8 cellular contexts compared by ENCODE assay signal in the genomic region with DNA sequence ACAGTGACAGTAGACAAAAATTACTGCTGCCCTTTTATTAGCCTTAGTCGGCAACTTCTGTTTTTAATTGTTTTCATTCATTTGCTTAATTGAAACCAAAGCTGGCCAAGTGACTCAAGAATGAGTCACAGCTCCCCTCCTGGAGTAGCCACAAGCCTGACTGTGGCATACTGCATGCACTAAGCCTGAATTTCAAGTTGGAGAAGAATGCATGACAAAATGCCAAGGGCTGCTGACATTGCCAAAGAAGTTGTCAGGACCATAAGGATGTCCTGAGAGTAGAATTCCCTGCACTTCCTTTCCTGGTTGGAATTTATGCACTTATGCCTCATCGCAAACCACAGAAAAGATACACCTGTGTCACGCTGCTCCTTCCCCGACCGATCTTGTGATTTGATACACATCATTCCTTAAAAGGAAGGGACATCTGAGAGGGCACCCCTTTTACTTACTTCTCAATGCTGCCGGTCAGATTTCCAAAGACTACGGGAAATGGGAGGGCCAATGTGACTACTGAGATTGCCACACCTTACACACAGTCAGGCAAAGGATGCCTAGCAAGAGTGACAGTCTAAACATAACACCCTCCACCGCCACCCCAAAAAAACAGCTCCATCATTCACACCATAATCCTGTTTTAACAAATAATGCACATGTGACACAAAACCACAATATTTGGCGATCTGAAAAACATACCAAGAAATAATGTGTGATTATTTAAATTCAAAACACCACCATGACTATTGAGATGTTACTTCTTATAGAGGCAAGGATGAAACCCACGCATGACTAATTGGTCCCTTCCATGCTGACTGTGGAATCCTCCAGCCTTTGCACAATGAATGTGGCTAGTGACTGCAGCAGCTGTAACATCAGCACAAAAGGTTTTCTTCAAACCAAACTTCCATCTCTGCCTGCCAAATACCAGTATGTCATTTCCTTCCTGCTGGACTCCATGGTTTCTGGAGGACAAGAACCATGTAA. TPM values are rescaled to one million over a fixed set of nuclear protein-coding genes. Genes with fewer than 3 reads are reported as not detected.
DNase-seq lines count a peak whose midpoint lies in the region; ATAC-seq and TF ChIP-seq lines count a peak whose summit lies in the region.

No MANE protein-coding gene starts in this region.

- H3K4me1 ChIP-seq in subcutaneous abdominal adipose tissue (ENCODE audit: control insufficient read depth in 5 of 5, insufficient read depth in 5 of 5, low read length in 5 of 5): peaks cover 4 to 18% (median 12%) of the 10 kb centered on the region in 5 donors

- H3K4me3 ChIP-seq in subcutaneous abdominal adipose tissue (ENCODE audit: low read depth in 1 of 5, low read length in 5 of 5): peak overlapping the region in 1 of 5 donors; percentile 5

- no peaks in the 10 kb centered on the region for H3K9me3 ChIP-seq in subcutaneous abdominal adipose tissue (ENCODE audit: control insufficient read depth in 5 of 5, low read length in 5 of 5)

- no peaks in the 10 kb centered on the region for H3K36me3 ChIP-seq in subcutaneous abdominal adipose tissue (ENCODE audit: control insufficient read depth in 5 of 5, insufficient read depth in 5 of 5, low read length in 5 of 5)

- no peaks in the 10 kb centered on the region for H3K27me3 Mint-ChIP-seq in MCF 10A (ENCODE audit: insufficient read depth, unreplicated experiment)

- H3K4me1 Mint-ChIP-seq in MCF 10A (ENCODE audit: insufficient read depth, unreplicated experiment): peaks cover 28% of the 10 kb centered on the region

- intact Hi-C loops in MCF 10A (cut with micrococcal nuclease) (loop anchor here (10.0 kb wide), 1 partner anchor 152 kb away; no protein-coding TSS in a partner anchor), posterior cingulate gyrus (cut with DNase I) (no loop called here)

- DNase-seq in activated T-cell treated with anti-CD3 and anti-CD28 coated beads for 24 hours (ENCODE audit: low read depth) (peak; percentile 56), MCF 10A (ENCODE audit: unreplicated experiment) (peak; percentile 97), kidney glomerular epithelial cell (lab: John Stamatoyannopoulos, UW) (peak; percentile 64), posterior cingulate gyrus (no peak)
- no peak for DNase-seq in activated T-cell treated with anti-CD3 and anti-CD28 coated beads, Interleukin-2, amount 50 U/mL, for 1 hour

- POLR2A ChIA-PET in MCF 10A (lab: Yijun Ruan, JAX): interaction anchor here (0.6 to 0.9 kb wide), 2 partner anchors 13 to 109 kb away, joined by 3 to 5 read pairs; no protein-coding TSS in a partner anchor

- TF ChIP-seq CTCF in MCF 10A (IDR thresholded peaks at IDR 0.05; ENCODE audit: unreplicated experiment): no peak

- H3K4me3 Mint-ChIP-seq in MCF 10A (ENCODE audit: unreplicated experiment): no peak overlapping the region

- H3K9me3 Mint-ChIP-seq in MCF 10A (ENCODE audit: unreplicated experiment): no peaks in the 10 kb centered on the region

- BruUV-seq in MCF 10A (replicated peaks; lab: Mats Ljungman, UMichigan): no TSS peak

- H3K36me3 Mint-ChIP-seq in MCF 10A (ENCODE audit: insufficient read depth, unreplicated experiment): no peaks in the 10 kb centered on the region

- peak overlapping the region; percentile 52 for H3K27ac Mint-ChIP-seq in MCF 10A (ENCODE audit: low read depth, unreplicated experiment)

- H3K9ac ChIP-seq in subcutaneous abdominal adipose tissue (ENCODE audit: low read length in 5 of 5): no peak overlapping the region

- peak overlapping the region; percentile 52 for H3K27ac ChIP-seq in subcutaneous abdominal adipose tissue (ENCODE audit: low read depth, low read length)

- CTCF ChIA-PET in MCF 10A (lab: Yijun Ruan, JAX): no interaction called here

- no peaks in the 10 kb centered on the region for H3K27me3 ChIP-seq in subcutaneous abdominal adipose tissue (ENCODE audit: control insufficient read depth in 5 of 5, insufficient read depth in 4 of 5, low read length in 5 of 5)

- ATAC-seq in HG03196 (IDR thresholded peaks at IDR 0.05; ENCODE audit: unreplicated experiment): peak; percentile 45
- peak; percentile 97 for ATAC-seq in SK-N-SH treated with all-trans-retinoic acid at 6 μM for 48 hours

TF ChIP-seq in SK-N-SH treated with all-trans-retinoic acid at 6 μM for 48 hours, 23 proteins besides CTCF, POLR2A, EP300 and RAD21:
- peak; percentile 47; the same call in 1 of the 2 replicates for TF ChIP-seq TCF4 (CRISPR knock-in tag; IDR thresholded peaks at IDR 0.05; ENCODE audit: borderline replicate concordance)
- TF ChIP-seq, protein P1, sequence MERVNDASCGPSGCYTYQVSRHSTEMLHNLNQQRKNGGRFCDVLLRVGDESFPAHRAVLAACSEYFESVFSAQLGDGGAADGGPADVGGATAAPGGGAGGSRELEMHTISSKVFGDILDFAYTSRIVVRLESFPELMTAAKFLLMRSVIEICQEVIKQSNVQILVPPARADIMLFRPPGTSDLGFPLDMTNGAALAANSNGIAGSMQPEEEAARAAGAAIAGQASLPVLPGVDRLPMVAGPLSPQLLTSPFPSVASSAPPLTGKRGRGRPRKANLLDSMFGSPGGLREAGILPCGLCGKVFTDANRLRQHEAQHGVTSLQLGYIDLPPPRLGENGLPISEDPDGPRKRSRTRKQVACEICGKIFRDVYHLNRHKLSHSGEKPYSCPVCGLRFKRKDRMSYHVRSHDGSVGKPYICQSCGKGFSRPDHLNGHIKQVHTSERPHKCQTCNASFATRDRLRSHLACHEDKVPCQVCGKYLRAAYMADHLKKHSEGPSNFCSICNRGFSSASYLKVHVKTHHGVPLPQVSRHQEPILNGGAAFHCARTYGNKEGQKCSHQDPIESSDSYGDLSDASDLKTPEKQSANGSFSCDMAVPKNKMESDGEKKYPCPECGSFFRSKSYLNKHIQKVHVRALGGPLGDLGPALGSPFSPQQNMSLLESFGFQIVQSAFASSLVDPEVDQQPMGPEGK (CRISPR knock-in tag; IDR thresholded peaks at IDR 0.05; ENCODE audit: borderline replicate concordance): no peak
- peak; percentile 87 for TF ChIP-seq ZNF8 (CRISPR knock-in tag; IDR thresholded peaks at IDR 0.05)
- peak; percentile 73 for TF ChIP-seq ISL1 (CRISPR knock-in tag; IDR thresholded peaks at IDR 0.05)
- 0 out of 2 replicates have a peak, but pooled peaks have one; percentile 51 for TF ChIP-seq RARB (CRISPR knock-in tag; IDR thresholded peaks at IDR 0.05)
- no peak for TF ChIP-seq PPARA (CRISPR knock-in tag; IDR thresholded peaks at IDR 0.05; ENCODE audit: borderline replicate concordance)
- TF ChIP-seq, protein P2, sequence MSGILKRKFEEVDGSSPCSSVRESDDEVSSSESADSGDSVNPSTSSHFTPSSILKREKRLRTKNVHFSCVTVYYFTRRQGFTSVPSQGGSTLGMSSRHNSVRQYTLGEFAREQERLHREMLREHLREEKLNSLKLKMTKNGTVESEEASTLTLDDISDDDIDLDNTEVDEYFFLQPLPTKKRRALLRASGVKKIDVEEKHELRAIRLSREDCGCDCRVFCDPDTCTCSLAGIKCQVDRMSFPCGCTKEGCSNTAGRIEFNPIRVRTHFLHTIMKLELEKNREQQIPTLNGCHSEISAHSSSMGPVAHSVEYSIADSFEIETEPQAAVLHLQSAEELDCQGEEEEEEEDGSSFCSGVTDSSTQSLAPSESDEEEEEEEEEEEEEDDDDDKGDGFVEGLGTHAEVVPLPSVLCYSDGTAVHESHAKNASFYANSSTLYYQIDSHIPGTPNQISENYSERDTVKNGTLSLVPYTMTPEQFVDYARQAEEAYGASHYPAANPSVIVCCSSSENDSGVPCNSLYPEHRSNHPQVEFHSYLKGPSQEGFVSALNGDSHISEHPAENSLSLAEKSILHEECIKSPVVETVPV (CRISPR knock-in tag; IDR thresholded peaks at IDR 0.05): 0 out of 2 replicates have a peak, but pooled peaks have one; percentile 31
- 0 out of 2 replicates have a peak, but pooled peaks have one; percentile 21 for TF ChIP-seq TOX (CRISPR knock-in tag; IDR thresholded peaks at IDR 0.05; ENCODE audit: borderline replicate concordance)
- TF ChIP-seq ZC3H10 (CRISPR knock-in tag; IDR thresholded peaks at IDR 0.05): no peak

RNA-seq across cellular contexts. Expression of a gene that starts 28.2 kb away (rescaled TPM):
- 2.0 and 3.0 TPM in 2 replicates for total RNA-seq in MCF 10A (2022)

Comparison
In these comparisons a context has a peak if more than half of its experiments do, and no peak if none do; other contexts are left out.
1. DNase-seq: peak in activated T-cell treated with anti-CD3 and anti-CD28 coated beads for 24 hours (single experiment), MCF 10A (single experiment) and kidney glomerular epithelial cell (single experiment); none in activated T-cell treated with anti-CD3 and anti-CD28 coated beads, Interleukin-2, amount 50 U/mL, for 1 hour (single experiment) and posterior cingulate gyrus (0 of 10).